In genomic region chrX:18146954-18147353, GRCh38 we compare ENCODE assay signal across 10 cellular contexts.
A peak's percentile ranks its signal among the peaks of the same experiment; 100 is the strongest.
DNase-seq lines count a peak whose midpoint lies in the region; ATAC-seq and TF ChIP-seq lines count a peak whose summit lies in the region.
"Had no signal": no experiment of that assay in that cellular context is flagged by ENCODE, and none has a peak within 500 bp of the region (broad histone marks: within the 10 kb centered on the region; RNA-seq: fewer than 3 reads in every experiment).

No MANE protein-coding gene starts in this region.

- CTCF ChIA-PET in activated naive CD4-positive, alpha-beta T cell treated with anti-CD3 and anti-CD28 coated beads for 36 hours (lab: Charles Lee) = no interaction called here
- CTCF ChIA-PET in CD8-positive, alpha-beta T cell (lab: Charles Lee) = no interaction called here

- TF ChIP-seq CTCF in choroid plexus epithelial cell (conservative IDR thresholded peaks at IDR 0.05; ENCODE audit: low read depth, low read length) (no peak), progenitor cell of endocrine pancreas (IDR thresholded peaks at IDR 0.05; ENCODE audit: unreplicated experiment) (no peak)
- no peak for TF ChIP-seq CTCF in CD8-positive, alpha-beta T cell (IDR thresholded peaks at IDR 0.05)

- no peaks in the 10 kb centered on the region for H3K27me3 ChIP-seq in CD8-positive, alpha-beta T cell (ENCODE audit: insufficient read depth, low read length)

- no peak overlapping the region for H3K27ac ChIP-seq in CD8-positive, alpha-beta T cell (ENCODE audit: low read depth, low read length)

- no peak overlapping the region for H3K27ac Mint-ChIP-seq in activated naive CD4-positive, alpha-beta T cell treated with anti-CD3 and anti-CD28 coated beads for 36 hours
- H3K27ac Mint-ChIP-seq in progenitor cell of endocrine pancreas = no peak overlapping the region
- H3K27ac Mint-ChIP-seq in CD8-positive, alpha-beta T cell = no peak overlapping the region
- H3K27ac Mint-ChIP-seq: memory B cell had no signal

- H3K36me3 ChIP-seq in CD8-positive, alpha-beta T cell (ENCODE audit: insufficient read depth, low read length) = no peaks in the 10 kb centered on the region

- peaks cover 4% of the 10 kb centered on the region for H3K27me3 Mint-ChIP-seq in activated naive CD4-positive, alpha-beta T cell treated with anti-CD3 and anti-CD28 coated beads for 36 hours (ENCODE audit: low read depth)
- H3K27me3 Mint-ChIP-seq in progenitor cell of endocrine pancreas = no peaks in the 10 kb centered on the region
- H3K27me3 Mint-ChIP-seq in CD8-positive, alpha-beta T cell (ENCODE audit: low read depth) = peaks cover 2% of the 10 kb centered on the region
- H3K27me3 Mint-ChIP-seq: memory B cell had no signal

- no peaks in the 10 kb centered on the region for H3K9me3 ChIP-seq in CD8-positive, alpha-beta T cell (ENCODE audit: low read length)

- no peaks in the 10 kb centered on the region for H3K4me1 ChIP-seq in CD8-positive, alpha-beta T cell (ENCODE audit: insufficient read depth, low read length)

- H3K9me3 Mint-ChIP-seq in activated naive CD4-positive, alpha-beta T cell treated with anti-CD3 and anti-CD28 coated beads for 36 hours = no peaks in the 10 kb centered on the region
- peaks cover 19% of the 10 kb centered on the region for H3K9me3 Mint-ChIP-seq in progenitor cell of endocrine pancreas (ENCODE audit: low read depth)
- H3K9me3 Mint-ChIP-seq in CD8-positive, alpha-beta T cell = no peaks in the 10 kb centered on the region
- H3K9me3 Mint-ChIP-seq: memory B cell had no signal

- POLR2A ChIA-PET in CD8-positive, alpha-beta T cell (lab: Charles Lee) = interaction anchor here (1.0 kb wide), 1 partner anchor 20 kb away, joined by 3 read pairs; no protein-coding TSS in a partner anchor

- no peaks in the 10 kb centered on the region for H3K4me1 Mint-ChIP-seq in activated naive CD4-positive, alpha-beta T cell treated with anti-CD3 and anti-CD28 coated beads for 36 hours (ENCODE audit: low read depth)
- no peaks in the 10 kb centered on the region for H3K4me1 Mint-ChIP-seq in progenitor cell of endocrine pancreas (ENCODE audit: low read depth)
- no peaks in the 10 kb centered on the region for H3K4me1 Mint-ChIP-seq in CD8-positive, alpha-beta T cell (ENCODE audit: low read depth)
- H3K4me1 Mint-ChIP-seq: memory B cell had no signal

- H3K4me3 ChIP-seq in choroid plexus epithelial cell (ENCODE audit: low read depth, low read length) = no peak overlapping the region
- H3K4me3 ChIP-seq in CD8-positive, alpha-beta T cell (ENCODE audit: low read depth, low read length) = no peak overlapping the region

- H3K36me3 Mint-ChIP-seq in activated naive CD4-positive, alpha-beta T cell treated with anti-CD3 and anti-CD28 coated beads for 36 hours (ENCODE audit: low read depth) = no peaks in the 10 kb centered on the region
- H3K36me3 Mint-ChIP-seq in progenitor cell of endocrine pancreas (ENCODE audit: insufficient read depth) = no peaks in the 10 kb centered on the region
- no peaks in the 10 kb centered on the region for H3K36me3 Mint-ChIP-seq in CD8-positive, alpha-beta T cell
- H3K36me3 Mint-ChIP-seq: memory B cell had no signal

- peak; percentile 39 for DNase-seq in activated naive CD4-positive, alpha-beta T cell treated with anti-CD3 and anti-CD28 coated beads for 36 hours
- no peak for DNase-seq in activated naive CD4-positive, alpha-beta T cell treated with anti-CD3 and anti-CD28 coated beads, Interleukin-2, amount 50 U/mL, for 16 hours
- DNase-seq in NCI-H1048 (lab: John Stamatoyannopoulos, UW) (peak; percentile 2), choroid plexus epithelial cell (ENCODE audit: low read depth) (peak; percentile 6), progenitor cell of endocrine pancreas (ENCODE audit: low spot score, unreplicated experiment) (peak; percentile 17)
- DNase-seq in CD8-positive, alpha-beta T cell = no peak
- no peak for DNase-seq in activated effector memory CD4-positive, alpha-beta T cell treated with anti-CD3 and anti-CD28 coated beads, Interleukin-2, amount 50 U/mL, for 16 hours
- DNase-seq: C1 segment of cervical spinal cord had no signal

- no peak for ATAC-seq in CD8-positive, alpha-beta T cell
- no peak for ATAC-seq in GM18868 (IDR thresholded peaks at IDR 0.05; ENCODE audit: unreplicated experiment)

- H3K4me3 Mint-ChIP-seq in activated naive CD4-positive, alpha-beta T cell treated with anti-CD3 and anti-CD28 coated beads for 36 hours = no peak overlapping the region
- no peak overlapping the region for H3K4me3 Mint-ChIP-seq in progenitor cell of endocrine pancreas (ENCODE audit: low read depth)
- H3K4me3 Mint-ChIP-seq in CD8-positive, alpha-beta T cell = no peak overlapping the region
- H3K4me3 Mint-ChIP-seq: memory B cell had no signal

- intact Hi-C loops in activated naive CD4-positive, alpha-beta T cell treated with anti-CD3 and anti-CD28 coated beads for 36 hours (cut with micrococcal nuclease) = no loop called here
- intact Hi-C loops in CD8-positive, alpha-beta T cell (cut with DNase I, micrococcal nuclease) = no loop called here

Comparison
In these comparisons a context has a peak if more than half of its experiments do, and no peak if none do; other contexts are left out.
1. DNase-seq: peak in activated naive CD4-positive, alpha-beta T cell treated with anti-CD3 and anti-CD28 coated beads for 36 hours (single experiment), NCI-H1048 (single experiment), choroid plexus epithelial cell (single experiment) and progenitor cell of endocrine pancreas (single experiment); none in activated naive CD4-positive, alpha-beta T cell treated with anti-CD3 and anti-CD28 coated beads, Interleukin-2, amount 50 U/mL, for 16 hours (single experiment), CD8-positive, alpha-beta T cell (0 of 7) and activated effector memory CD4-positive, alpha-beta T cell treated with anti-CD3 and anti-CD28 coated beads, Interleukin-2, amount 50 U/mL, for 16 hours (single experiment).